ENCODE assay signal across 24 cellular contexts in the genomic region with DNA sequence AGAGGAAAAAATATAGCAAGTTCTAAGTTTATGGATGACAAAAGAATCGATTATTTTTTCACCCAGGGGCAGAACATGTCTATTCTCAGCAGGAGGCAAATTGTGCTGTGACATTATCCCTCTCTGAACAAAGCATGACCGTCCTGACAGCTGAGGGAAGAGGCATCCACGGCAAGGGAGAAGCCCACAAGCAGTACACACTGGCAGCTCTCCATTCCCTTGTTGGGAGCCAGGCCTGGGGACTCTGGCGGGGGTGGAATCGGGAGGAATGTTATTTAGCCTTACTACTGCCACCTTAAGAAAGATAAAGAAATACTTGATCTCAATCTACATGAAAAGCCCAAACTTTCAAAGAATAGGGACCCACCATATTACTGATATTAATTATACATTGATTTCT. TPM values are rescaled to one million over a fixed set of nuclear protein-coding genes. Genes with fewer than 3 reads are reported as not detected.
DNase-seq lines count a peak whose midpoint lies in the region; ATAC-seq and TF ChIP-seq lines count a peak whose summit lies in the region.
"Had no signal": no experiment of that assay in that cellular context is flagged by ENCODE, and none has a peak within 500 bp of the region (broad histone marks: within the 10 kb centered on the region; RNA-seq: fewer than 3 reads in every experiment).

No MANE protein-coding gene starts in this region.

- POLR2A ChIA-PET in IMR-90 (lab: Charles Lee; ENCODE audit: unreplicated experiment), result no interaction called here

- TF ChIP-seq CTCF in IMR-90 (conservative IDR thresholded peaks at IDR 0.05; ENCODE audit: low read depth, low read length) (no peak), brain (conservative IDR thresholded peaks at IDR 0.05) (no peak), smooth muscle cell (IDR thresholded peaks at IDR 0.05; ENCODE audit: borderline replicate concordance, insufficient read depth, poor library complexity, severe bottlenecking) (no peak)

- H3K4me2 ChIP-seq in IMR-90 (ENCODE audit: low read depth, low read length), result no peak overlapping the region; the same call in 1 of the 2 replicates
- H3K4me2 ChIP-seq in smooth muscle cell, result no peak overlapping the region

- H3K27me3 ChIP-seq in IMR-90 (ENCODE audit: control insufficient read depth, insufficient read depth, low read length) (no peaks in the 10 kb centered on the region), smooth muscle cell (ENCODE audit: low read depth) (peaks cover 78% of the 10 kb centered on the region)

- peaks cover 16% of the 10 kb centered on the region for H3K4me1 Mint-ChIP-seq in brain
- H3K4me1 Mint-ChIP-seq: activated CD4-positive, alpha-beta T cell treated with anti-CD3 and anti-CD28 coated beads, Interleukin-2, amount 10 ng/mL, durations not matched to agents 7 days and 5 days; CD14-positive monocyte; stimulated activated effector memory CD8-positive, alpha-beta T cell treated with anti-CD3 and anti-CD28 coated beads, Interleukin-12 subunit alpha, Interleukin-12 subunit beta, amount 100 ng/mL, for 72 hours had no signal

- 57% methylated on average over 1 of the region's 5 CpGs; no CpG with 5 or more reads in 1 of the 2 experiments for WGBS in IMR-90 (ENCODE audit: extremely low coverage in 2 of 2, insufficient read length in 1 of 2), 2 experiments
- 73% methylated on average over 5 of the region's 5 CpGs for WGBS in smooth muscle cell (ENCODE audit: low lambda C conversion rate)

- H4K8ac ChIP-seq in IMR-90 (ENCODE audit: low read depth in 2 of 2, low read length in 2 of 2), result peak overlapping the region; percentile 18 to 53

- H3K9ac ChIP-seq in IMR-90 (ENCODE audit: low read depth, low read length), result no peak overlapping the region
- no peak overlapping the region for H3K9ac ChIP-seq in smooth muscle cell (ENCODE audit: low read depth)

- H3K23ac ChIP-seq in IMR-90 (ENCODE audit: low read depth, low read length), result peak overlapping the region; percentile 14; the same call in 1 of the 2 replicates

- peak overlapping the region in 4 of 5 experiments; percentile 31 to 47 (median 34) for H3K27ac Mint-ChIP-seq in brain
- H3K27ac Mint-ChIP-seq: activated CD4-positive, alpha-beta T cell treated with anti-CD3 and anti-CD28 coated beads, Interleukin-2, amount 10 ng/mL, durations not matched to agents 7 days and 5 days; activated naive CD8-positive, alpha-beta T cell; CD14-positive monocyte; stimulated activated effector memory CD8-positive, alpha-beta T cell treated with anti-CD3 and anti-CD28 coated beads, Interleukin-12 subunit alpha, Interleukin-12 subunit beta, amount 100 ng/mL, for 72 hours had no signal

- no peak overlapping the region for H3K27ac ChIP-seq in IMR-90 (ENCODE audit: insufficient read depth, low read length)
- H3K27ac ChIP-seq in smooth muscle cell (ENCODE audit: low read depth), result no peak overlapping the region
- H3K27ac ChIP-seq: lower lobe of right lung had no signal

- in situ Hi-C loops in ACHN (cut with HindIII; ENCODE audit: low pct_ligation_motif_present, low pct_unique_long_range_greater_than_20kb, low sequenced_read_pairs) (no loop called here), IMR-90 (cut with MboI; ENCODE audit: low sequenced_read_pairs) (loop anchor here (10.0 to 25.0 kb wide), 2 partner anchors 560 to 692 kb away; partner anchors contain the start of gene DCPS)

- H2BK20ac ChIP-seq in IMR-90 (ENCODE audit: low read depth, low read length), result peak overlapping the region; percentile 86

- TF ChIP-seq RAD21 in IMR-90 (IDR thresholded peaks at IDR 0.05; ENCODE audit: low read length), result no peak

- no peak overlapping the region for H3K4me3 ChIP-seq in IMR-90 (ENCODE audit: insufficient read depth, low read depth, low read length)
- H3K4me3 ChIP-seq in smooth muscle cell, result no peak overlapping the region
- H3K4me3 ChIP-seq: lower lobe of right lung, sigmoid colon had no signal

- H4K5ac ChIP-seq in IMR-90 (ENCODE audit: low read depth, low read length), result no peak overlapping the region

- peaks cover 23 to 71% of the 10 kb centered on the region in 2 experiments for H3K79me1 ChIP-seq in IMR-90 (ENCODE audit: low read depth in 1 of 2, low read length in 2 of 2)

- DNase-seq in ACHN (peak; percentile 37), IMR-90 (peak; percentile 23), myocyte (ENCODE audit: low read depth) (peak; percentile 88), NCI-H1930 (lab: John Stamatoyannopoulos, UW) (no peak), COLO668 (lab: John Stamatoyannopoulos, UW; ENCODE audit: unreplicated experiment) (no peak), smooth muscle cell (lab: John Stamatoyannopoulos, UW; ENCODE audit: unreplicated experiment) (no peak)
- DNase-seq: activated CD4-positive, alpha-beta T cell treated with anti-CD3 and anti-CD28 coated beads, Interleukin-2, amount 10 ng/mL, durations not matched to agents 7 days and 5 days; cortex of kidney; foreskin melanocyte; islet precursor cell; KG1; lower lobe of right lung; NCI-H1092 treated with DMSO at 0.1 percent for 48 hours; Right ventricle myocardium superior; sigmoid colon; T-helper 1 cell had no signal

- ATAC-seq in IMR-90 (ENCODE audit: low read depth) (no peak), GM21360 (IDR thresholded peaks at IDR 0.05; ENCODE audit: unreplicated experiment) (no peak)
- ATAC-seq: lower lobe of right lung; stimulated activated effector memory CD8-positive, alpha-beta T cell treated with anti-CD3 and anti-CD28 coated beads, Interleukin-12 subunit alpha, Interleukin-12 subunit beta, amount 100 ng/mL, for 72 hours had no signal

- peaks cover 30% of the 10 kb centered on the region for H3K9me1 ChIP-seq in IMR-90 (ENCODE audit: insufficient read depth, low read length)

- CTCF ChIA-PET in IMR-90 (lab: Yijun Ruan, JAX), result interaction anchor here (1.0 kb wide), 1 partner anchor 207 kb away, joined by 3 read pairs; no protein-coding TSS in a partner anchor

- H2BK15ac ChIP-seq in IMR-90 (ENCODE audit: low read depth, low read length), result peak overlapping the region; percentile 18; the same call in 2 of the 3 replicates

- peak overlapping the region; percentile 9 for H2AFZ ChIP-seq in IMR-90 (replicated peaks; ENCODE audit: low read length, poor library complexity)
- H2AFZ ChIP-seq in smooth muscle cell (ENCODE audit: low read depth), result no peak overlapping the region

- H2BK120ac ChIP-seq in IMR-90 (ENCODE audit: low read depth, low read length), result peak overlapping the region; percentile 85

- peak overlapping the region; percentile 52 for H2BK5ac ChIP-seq in IMR-90 (ENCODE audit: low read depth, low read length, poor library complexity, severe bottlenecking)

- peak overlapping the region; percentile 31; the same call in 1 of the 2 replicates for H3K14ac ChIP-seq in IMR-90 (replicated peaks; ENCODE audit: low read depth, low read length)

- no peaks in the 10 kb centered on the region for H3F3A ChIP-seq in smooth muscle cell (ENCODE audit: low read depth)

- H3K9me3 Mint-ChIP-seq in brain, result peaks cover 0 to 6% (median 0%) of the 10 kb centered on the region in 5 experiments
- H3K9me3 Mint-ChIP-seq: activated CD4-positive, alpha-beta T cell treated with anti-CD3 and anti-CD28 coated beads, Interleukin-2, amount 10 ng/mL, durations not matched to agents 7 days and 5 days; stimulated activated effector memory CD8-positive, alpha-beta T cell treated with anti-CD3 and anti-CD28 coated beads, Interleukin-12 subunit alpha, Interleukin-12 subunit beta, amount 100 ng/mL, for 72 hours had no signal

- peaks cover 31% of the 10 kb centered on the region for H3K4me1 ChIP-seq in IMR-90 (ENCODE audit: control insufficient read depth, insufficient read depth, low read length)
- H3K4me1 ChIP-seq in smooth muscle cell (ENCODE audit: low read depth), result no peaks in the 10 kb centered on the region

- no peaks in the 10 kb centered on the region for H3K36me3 Mint-ChIP-seq in brain
- H3K36me3 Mint-ChIP-seq: activated naive CD8-positive, alpha-beta T cell; CD14-positive monocyte; stimulated activated effector memory CD8-positive, alpha-beta T cell treated with anti-CD3 and anti-CD28 coated beads, Interleukin-12 subunit alpha, Interleukin-12 subunit beta, amount 100 ng/mL, for 72 hours had no signal

- H3K9me3 ChIP-seq in IMR-90 (ENCODE audit: control insufficient read depth, insufficient read depth, low read length) (no peaks in the 10 kb centered on the region), smooth muscle cell (replicated peaks; ENCODE audit: low read depth) (no peaks in the 10 kb centered on the region)
- H3K9me3 ChIP-seq: lower lobe of right lung, sigmoid colon had no signal

- peak overlapping the region; percentile 85 for H4K91ac ChIP-seq in IMR-90 (ENCODE audit: insufficient read depth, low read depth, low read length)

- no TSS peak for BruUV-seq in IMR-90 (replicated peaks; lab: Mats Ljungman, UMichigan)

- H3K27me3 Mint-ChIP-seq in brain, result peaks cover 12% of the 10 kb centered on the region

- H2AK5ac ChIP-seq in IMR-90 (ENCODE audit: low read depth, low read length), result 0 out of 2 replicates have a peak overlapping the region, but pooled peaks have one; percentile 41

- no peaks in the 10 kb centered on the region for H3K36me3 ChIP-seq in IMR-90 (ENCODE audit: control insufficient read depth, insufficient read depth, low read length)
- H3K36me3 ChIP-seq in smooth muscle cell (ENCODE audit: low read depth), result no peaks in the 10 kb centered on the region
- H3K36me3 ChIP-seq: lower lobe of right lung, sigmoid colon had no signal

- H3K18ac ChIP-seq in IMR-90 (ENCODE audit: low read depth, low read length), result no peak overlapping the region; the same call in 1 of the 2 replicates

- dilution Hi-C loops in IMR-90 (cut with HindIII; ENCODE audit: low sequenced_read_pairs, unreplicated experiment), result no loop called here

- intact Hi-C loops in IMR-90 (cut with micrococcal nuclease), result loop anchor here (10.0 kb wide), 1 partner anchor 202 kb away; no protein-coding TSS in a partner anchor

- H3K79me2 ChIP-seq in smooth muscle cell (ENCODE audit: low read depth), result no peaks in the 10 kb centered on the region

- H3K4ac ChIP-seq in IMR-90 (ENCODE audit: low read depth, low read length), result peak overlapping the region; percentile 62

- peak overlapping the region; percentile 51 for H2AK9ac ChIP-seq in IMR-90 (replicated peaks; ENCODE audit: low read depth, low read length, poor library complexity)

- no peak overlapping the region for H3K56ac ChIP-seq in IMR-90 (ENCODE audit: extremely low read depth, insufficient read depth, low read length)

- H4K20me1 ChIP-seq in IMR-90 (ENCODE audit: insufficient read depth, low read length) (no peaks in the 10 kb centered on the region), smooth muscle cell (ENCODE audit: low read depth) (no peaks in the 10 kb centered on the region)

- peak overlapping the region in 4 of 5 experiments; percentile 46 to 82 (median 51) for H3K4me3 Mint-ChIP-seq in brain
- H3K4me3 Mint-ChIP-seq: activated CD4-positive, alpha-beta T cell treated with anti-CD3 and anti-CD28 coated beads, Interleukin-2, amount 10 ng/mL, durations not matched to agents 7 days and 5 days; activated naive CD8-positive, alpha-beta T cell; CD14-positive monocyte; stimulated activated effector memory CD8-positive, alpha-beta T cell treated with anti-CD3 and anti-CD28 coated beads, Interleukin-12 subunit alpha, Interleukin-12 subunit beta, amount 100 ng/mL, for 72 hours had no signal

- no peak for TF ChIP-seq POLR2A in IMR-90 (IDR thresholded peaks at IDR 0.05; ENCODE audit: low read depth, low read length)

RNA-seq across cellular contexts. Expression of gene KIRREL3, which starts 3.4 kb away (rescaled TPM):
- total RNA-seq in IMR-90 (2012; rRNA removed) (10.9 and 12.8 TPM in 2 replicates), myocyte (1.6 and 2.1 TPM in 2 replicates), smooth muscle cell (not detected in 2 replicates)
- polyA plus RNA-seq in IMR-90 (2012; rRNA removed) (15.9 and 18.5 TPM in 2 replicates), brain (ENCODE audit: insufficient read depth, low read depth, low replicate concordance) (52.5 TPM), smooth muscle cell (1.2 and 1.3 TPM in 2 replicates)
- polyA plus RNA-seq in IMR-90 (2012; cell fraction: cytosol; rRNA removed), result 8.7 and 13.0 TPM in 2 replicates
- 13.3 and 27.3 TPM in 2 replicates for polyA plus RNA-seq in IMR-90 (2012; cell fraction: nucleus; rRNA removed; ENCODE audit: low replicate concordance)
- 6.8 TPM for polyA plus RNA-seq in myocyte (2012)
- total RNA-seq: A673; activated CD4-positive, alpha-beta T cell treated with anti-CD3 and anti-CD28 coated beads, Interleukin-2, amount 10 ng/mL, durations not matched to agents 7 days and 5 days; H4; OCI-LY7 had no signal
- polyA plus RNA-seq: CD14-positive monocyte had no signal

Comparison
In these comparisons a context has a peak if more than half of its experiments do, and no peak if none do; other contexts are left out.
1. DNase-seq: peak in ACHN (single experiment), IMR-90 (single experiment) and myocyte (single experiment); none in NCI-H1930 (0 of 2), COLO668 (single experiment) and smooth muscle cell (single experiment).